ENCODE assay signal across 19 cellular contexts in genomic region chr18:23301971-23302370, GRCh38.
A peak's percentile ranks its signal among the peaks of the same experiment; 100 is the strongest.
DNase-seq lines count a peak whose midpoint lies in the region; ATAC-seq, FAIRE-seq and TF ChIP-seq lines count a peak whose summit lies in the region.
"Had no signal": no experiment of that assay in that cellular context is flagged by ENCODE, and none has a peak within 500 bp of the region (broad histone marks: within the 10 kb centered on the region; RNA-seq: fewer than 3 reads in every experiment).

No MANE protein-coding gene starts in this region.

- H3K36me3 Mint-ChIP-seq in endodermal cell (ENCODE audit: low read depth), result peaks cover 10% of the 10 kb centered on the region

- peaks cover 29% of the 10 kb centered on the region for H3K4me1 Mint-ChIP-seq in endodermal cell
- H3K4me1 Mint-ChIP-seq: memory B cell had no signal

- no peak for TF ChIP-seq CTCF in D721Med (IDR thresholded peaks at IDR 0.05; ENCODE audit: insufficient read depth, missing control alignments)
- TF ChIP-seq CTCF in endodermal cell (conservative IDR thresholded peaks at IDR 0.05), result no peak
- TF ChIP-seq CTCF in stomach (IDR thresholded peaks at IDR 0.05), result no peak

- DNase-seq in D721Med (ENCODE audit: insufficient read length, low spot score) (no peak), NCI-H1436 treated with DMSO at 0.1 percent for 48 hours (lab: John Stamatoyannopoulos, UW) (peak; percentile 31), NCI-H69 (lab: John Stamatoyannopoulos, UW) (peak; percentile 89), endodermal cell (peak; percentile 40), stomach (no peak), GDM1 (lab: John Stamatoyannopoulos, UW) (no peak), SW 1271 (lab: John Stamatoyannopoulos, UW) (no peak)
- DNase-seq: activated CD4-positive, alpha-beta T cell treated with anti-CD3 and anti-CD28 coated beads for 48 hours; activated naive CD8-positive, alpha-beta T cell treated with anti-CD3 and anti-CD28 coated beads, Interleukin-2, amount 10 ng/mL, durations not matched to agents 7 days and 5 days; activated T-cell treated with anti-CD3 and anti-CD28 coated beads, Interleukin-2, amount 50 U/mL, for 1 hour; foreskin keratinocyte; NCI-H1092; occipital lobe; stimulated activated naive CD4-positive, alpha-beta T cell treated with Interleukin-2 at 50 U/mL for 16 hours; T-helper 2 cell had no signal

- H3K27ac Mint-ChIP-seq in endodermal cell, result no peak overlapping the region
- H3K27ac Mint-ChIP-seq: activated naive CD8-positive, alpha-beta T cell treated with anti-CD3 and anti-CD28 coated beads, Interleukin-2, amount 10 ng/mL, durations not matched to agents 7 days and 5 days; memory B cell had no signal

- 88 to 100% methylated on average over 5 of the region's 5 CpGs for WGBS in endodermal cell (ENCODE audit: insufficient coverage in 1 of 2, insufficient read length in 1 of 2), 2 experiments
- WGBS in stomach, 5 donors, result 89 to 95% (median 93%) methylated on average over 5 of the region's 5 CpGs

- H3K27me3 Mint-ChIP-seq in endodermal cell (ENCODE audit: insufficient read depth), result no peaks in the 10 kb centered on the region
- H3K27me3 Mint-ChIP-seq: activated naive CD8-positive, alpha-beta T cell treated with anti-CD3 and anti-CD28 coated beads, Interleukin-2, amount 10 ng/mL, durations not matched to agents 7 days and 5 days; memory B cell had no signal

- no peaks in the 10 kb centered on the region for H3K9me3 Mint-ChIP-seq in endodermal cell
- H3K9me3 Mint-ChIP-seq: activated naive CD8-positive, alpha-beta T cell treated with anti-CD3 and anti-CD28 coated beads, Interleukin-2, amount 10 ng/mL, durations not matched to agents 7 days and 5 days; memory B cell had no signal

- H3K9me3 ChIP-seq in endodermal cell (ENCODE audit: control insufficient read depth, low read length) (no peaks in the 10 kb centered on the region), stomach (no peaks in the 10 kb centered on the region)
- H3K9me3 ChIP-seq: HAP-1 had no signal

- H3K4me3 ChIP-seq in endodermal cell (ENCODE audit: low read length), result no peak overlapping the region
- H3K4me3 ChIP-seq in stomach, result no peak overlapping the region
- H3K4me3 ChIP-seq: HAP-1, skin epidermis had no signal

- H3K27me3 ChIP-seq in endodermal cell (ENCODE audit: control insufficient read depth, insufficient read depth, low read length, poor library complexity, severe bottlenecking) (no peaks in the 10 kb centered on the region), stomach (no peaks in the 10 kb centered on the region)
- H3K27me3 ChIP-seq: foreskin keratinocyte had no signal

- H3K27ac ChIP-seq in endodermal cell (ENCODE audit: low read depth, low read length) (no peak overlapping the region), stomach (no peak overlapping the region)
- H3K27ac ChIP-seq: foreskin keratinocyte had no signal

- TF ChIP-seq EP300 in stomach (IDR thresholded peaks at IDR 0.05), result no peak

- intact Hi-C loops in stomach (cut with DNase I; ENCODE audit: low total_unique reads), result no loop called here

- TF ChIP-seq POLR2A in stomach (IDR thresholded peaks at IDR 0.05), result no peak

- H3K9ac ChIP-seq in endodermal cell (ENCODE audit: extremely low read depth, low read length, poor library complexity, severe bottlenecking), result no peak overlapping the region

- FAIRE-seq in D721Med (lab: Jason Lieb, UNC), result peak; percentile 32

- H3K4me3 Mint-ChIP-seq in endodermal cell, result no peak overlapping the region
- H3K4me3 Mint-ChIP-seq: activated naive CD8-positive, alpha-beta T cell treated with anti-CD3 and anti-CD28 coated beads, Interleukin-2, amount 10 ng/mL, durations not matched to agents 7 days and 5 days; memory B cell had no signal

- H3K36me3 ChIP-seq in endodermal cell (ENCODE audit: control insufficient read depth, insufficient read depth, low read length) (peaks cover 3% of the 10 kb centered on the region), stomach (peaks cover 0 to 10% (median 8%) of the 10 kb centered on the region in 4 donors)
- H3K36me3 ChIP-seq: HAP-1 had no signal

- no peak for ATAC-seq in HG02798 (IDR thresholded peaks at IDR 0.05; ENCODE audit: poor library complexity, unreplicated experiment)
- ATAC-seq: foreskin keratinocyte had no signal

- H3K4me1 ChIP-seq in endodermal cell (ENCODE audit: control insufficient read depth, insufficient read depth, low read length), result peaks cover 7% of the 10 kb centered on the region
- H3K4me1 ChIP-seq in stomach, result peaks cover 0 to 7% (median 3%) of the 10 kb centered on the region in 4 donors

Comparison
In these comparisons a context has a peak if more than half of its experiments do, and no peak if none do; other contexts are left out.
1. DNase-seq: peak in NCI-H1436 treated with DMSO at 0.1 percent for 48 hours (single experiment), NCI-H69 (single experiment) and endodermal cell (single experiment); none in D721Med (single experiment), stomach (single experiment), GDM1 (single experiment) and SW 1271 (0 of 2).